Comparison of ENCODE assay signal across 8 cellular contexts in the genomic region with DNA sequence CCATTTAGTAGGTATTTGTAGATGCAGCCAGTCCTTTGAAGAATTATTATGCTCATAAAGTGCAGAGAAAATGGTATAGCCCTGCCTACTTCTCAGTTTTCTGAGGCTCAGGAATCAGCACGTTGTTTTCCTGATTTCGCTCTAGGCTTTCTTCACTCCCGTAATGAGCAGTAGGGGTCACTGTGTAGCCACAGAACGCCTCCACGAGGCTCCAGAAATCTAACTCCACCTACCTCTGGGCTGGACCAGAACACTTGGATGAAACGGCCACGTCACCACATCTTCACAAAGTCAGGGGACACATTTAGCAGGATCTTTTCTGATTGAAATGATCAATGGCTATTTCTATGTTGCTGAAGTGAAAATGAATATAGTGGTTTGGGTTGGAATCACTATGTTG. TPM values are rescaled to one million over a fixed set of nuclear protein-coding genes. Genes with fewer than 3 reads are reported as not detected.
A peak's percentile ranks its signal among the peaks of the same experiment; 100 is the strongest.
DNase-seq lines count a peak whose midpoint lies in the region; ATAC-seq and TF ChIP-seq lines count a peak whose summit lies in the region.

No MANE protein-coding gene starts in this region.

- peak; percentile 82 for ATAC-seq in GM18867 (IDR thresholded peaks at IDR 0.05; ENCODE audit: unreplicated experiment)
- ATAC-seq in HG03460 (IDR thresholded peaks at IDR 0.05; ENCODE audit: unreplicated experiment), result no peak

- DNase-seq in AG09309 (ENCODE audit: low read depth), result peak; percentile 52
- peak; percentile 62 for DNase-seq in LNCaP clone FGC (ENCODE audit: low read depth)
- peak; percentile 80 for DNase-seq in RPMI7951 (ENCODE audit: low read depth)
- peak; percentile 29 for DNase-seq in activated effector memory CD4-positive, alpha-beta T cell treated with Interleukin-2 at 50 U/mL for 16 hours
- peak; percentile 81 for DNase-seq in fibroblast of villous mesenchyme (ENCODE audit: low read depth)
- DNase-seq in nucleus accumbens (lab: John Stamatoyannopoulos, UW), result peak in 32 of 56 donors; percentile 1 to 54 (median 21)

- TF ChIP-seq CTCF in AG09309 (IDR thresholded peaks at IDR 0.05; ENCODE audit: control insufficient read depth, insufficient read depth, low read depth, low read length, missing control alignments), result peak; percentile 82
- peak; percentile 79 for TF ChIP-seq CTCF in LNCaP clone FGC (IDR thresholded peaks at IDR 0.05; ENCODE audit: control insufficient read depth, extremely low read depth, insufficient read depth)
- peak; percentile 72 for TF ChIP-seq CTCF in fibroblast of villous mesenchyme (IDR thresholded peaks at IDR 0.05; ENCODE audit: insufficient read depth, low read depth, low read length)

- H3K4me3 ChIP-seq in AG09309 (ENCODE audit: control insufficient read depth, low read depth, low read length) (no peak overlapping the region), LNCaP clone FGC (ENCODE audit: low read depth, low read length) (no peak overlapping the region), fibroblast of villous mesenchyme (ENCODE audit: low read depth, low read length) (no peak overlapping the region)

RNA-seq across cellular contexts. Expression of gene GTF3A, which starts 49.8 kb away (rescaled TPM):
- 168 and 185 TPM in 2 replicates for total RNA-seq in RPMI7951 (2014; rRNA removed; shearing (Covaris generic))
- total RNA-seq in fibroblast of villous mesenchyme, result 109 and 111 TPM in 2 replicates

Comparison
In these comparisons a context has a peak if more than half of its experiments do, and no peak if none do; other contexts are left out.
1. DNase-seq: peak in every context shown above with its lines; median percentile 81 in fibroblast of villous mesenchyme; 80 in RPMI7951; 62 in LNCaP clone FGC; 52 in AG09309; 29 in activated effector memory CD4-positive, alpha-beta T cell treated with Interleukin-2 at 50 U/mL for 16 hours; 21 in nucleus accumbens.